Comparison of ENCODE assay signal across 2 cellular contexts in genomic region chr21:14573244-14573643, GRCh38.
TF ChIP-seq lines count a peak whose summit lies in the region.

No MANE protein-coding gene starts in this region.

TF ChIP-seq in GM23338, 12 proteins besides CTCF, POLR2A, EP300 and RAD21:
- TF ChIP-seq JUNB (IDR thresholded peaks at IDR 0.05; ENCODE audit: unreplicated experiment) (no peak), ZNF462 (CRISPR knock-in tag; IDR thresholded peaks at IDR 0.05) (no peak), REST (IDR thresholded peaks at IDR 0.05; ENCODE audit: unreplicated experiment) (no peak), NANOG (IDR thresholded peaks at IDR 0.05; ENCODE audit: borderline replicate concordance) (no peak)

TF ChIP-seq in HepG2, 621 proteins besides CTCF, POLR2A, EP300 and RAD21:
- TF ChIP-seq CBX5 (CRISPR knock-in tag; IDR thresholded peaks at IDR 0.05; ENCODE audit: borderline replicate concordance) (no peak), ATF1 (CRISPR knock-in tag; IDR thresholded peaks at IDR 0.05) (no peak)
